ENCODE assay signal across 20 cellular contexts in genomic region chr3:21310891-21311290, GRCh38.
A peak's percentile ranks its signal among the peaks of the same experiment; 100 is the strongest.
DNase-seq lines count a peak whose midpoint lies in the region; ATAC-seq, FAIRE-seq and TF ChIP-seq lines count a peak whose summit lies in the region.
"Had no signal": no experiment of that assay in that cellular context is flagged by ENCODE, and none has a peak within 500 bp of the region (broad histone marks: within the 10 kb centered on the region; RNA-seq: fewer than 3 reads in every experiment).

No MANE protein-coding gene starts in this region.

- peaks cover 17% of the 10 kb centered on the region for H3K9me3 Mint-ChIP-seq in activated T-cell treated with anti-CD3 and anti-CD28 coated beads, Interleukin-2, amount 50 U/mL, for 24 hours
- H3K9me3 Mint-ChIP-seq in GM23338: no peaks in the 10 kb centered on the region
- no peaks in the 10 kb centered on the region for H3K9me3 Mint-ChIP-seq in activated CD8-positive, alpha-beta memory T cell treated with anti-CD3 and anti-CD28 coated beads, Interleukin-2, amount 10 ng/mL, durations not matched to agents 7 days and 5 days (ENCODE audit: low read depth)

- no peaks in the 10 kb centered on the region for H3K4me1 ChIP-seq in A549
- H3K4me1 ChIP-seq in GM23338 (ENCODE audit: insufficient read depth): no peaks in the 10 kb centered on the region
- H3K4me1 ChIP-seq: HAP-1 had no signal

- no peak for DNase-seq in A549 (ENCODE audit: low read depth in 1 of 2, low spot score in 1 of 2)
- peak; percentile 2 for DNase-seq in HCEC 1CT
- peak; percentile 10 for DNase-seq in bronchial epithelial cell (ENCODE audit: low read depth)
- DNase-seq in fibroblast of peridontal ligament (ENCODE audit: extremely low read depth): peak; percentile 15
- no peak for DNase-seq in SW480 (ENCODE audit: low spot score)
- no peak for DNase-seq in activated T-cell treated with anti-CD3 and anti-CD28 coated beads, Interleukin-2, amount 50 U/mL, for 24 hours
- no peak for DNase-seq in GM23338 (ENCODE audit: low spot score)
- no peak for DNase-seq in activated CD8-positive, alpha-beta memory T cell treated with anti-CD3 and anti-CD28 coated beads, Interleukin-2, amount 10 ng/mL, durations not matched to agents 7 days and 5 days
- DNase-seq: C1 segment of cervical spinal cord; Calu3; CD4-positive, alpha-beta memory T cell; COR-L47; DMS53; DMS79 treated with DMSO at 0.1 percent for 48 hours; GF-D8 had no signal

- no peaks in the 10 kb centered on the region for H3K4me1 Mint-ChIP-seq in activated T-cell treated with anti-CD3 and anti-CD28 coated beads, Interleukin-2, amount 50 U/mL, for 24 hours (ENCODE audit: low read depth)
- H3K4me1 Mint-ChIP-seq in GM23338: no peaks in the 10 kb centered on the region
- no peaks in the 10 kb centered on the region for H3K4me1 Mint-ChIP-seq in activated CD8-positive, alpha-beta memory T cell treated with anti-CD3 and anti-CD28 coated beads, Interleukin-2, amount 10 ng/mL, durations not matched to agents 7 days and 5 days
- H3K4me1 Mint-ChIP-seq: CD4-positive, alpha-beta memory T cell had no signal

- no peaks in the 10 kb centered on the region for H3K36me3 Mint-ChIP-seq in activated T-cell treated with anti-CD3 and anti-CD28 coated beads, Interleukin-2, amount 50 U/mL, for 24 hours (ENCODE audit: low read depth)
- H3K36me3 Mint-ChIP-seq in GM23338 (ENCODE audit: low read depth): no peaks in the 10 kb centered on the region
- no peaks in the 10 kb centered on the region for H3K36me3 Mint-ChIP-seq in activated CD8-positive, alpha-beta memory T cell treated with anti-CD3 and anti-CD28 coated beads, Interleukin-2, amount 10 ng/mL, durations not matched to agents 7 days and 5 days
- H3K36me3 Mint-ChIP-seq: CD4-positive, alpha-beta memory T cell had no signal

- H3K4me2 ChIP-seq in A549 (no peak overlapping the region), GM23338 (no peak overlapping the region)

- no peak overlapping the region for H3K4me3 Mint-ChIP-seq in activated T-cell treated with anti-CD3 and anti-CD28 coated beads, Interleukin-2, amount 50 U/mL, for 24 hours
- no peak overlapping the region for H3K4me3 Mint-ChIP-seq in GM23338
- no peak overlapping the region for H3K4me3 Mint-ChIP-seq in activated CD8-positive, alpha-beta memory T cell treated with anti-CD3 and anti-CD28 coated beads, Interleukin-2, amount 10 ng/mL, durations not matched to agents 7 days and 5 days

- H3K36me3 ChIP-seq in bronchial epithelial cell (ENCODE audit: control insufficient read depth, insufficient read depth, low read length): no peaks in the 10 kb centered on the region
- H3K36me3 ChIP-seq in GM23338 (ENCODE audit: insufficient read depth): no peaks in the 10 kb centered on the region
- H3K36me3 ChIP-seq: HAP-1 had no signal

- H3K4me3 ChIP-seq in A549: no peak overlapping the region
- H3K4me3 ChIP-seq in bronchial epithelial cell (ENCODE audit: low read depth, low read length): no peak overlapping the region
- H3K4me3 ChIP-seq in GM23338: no peak overlapping the region
- H3K4me3 ChIP-seq: HAP-1 had no signal

- FAIRE-seq in A549 (lab: Jason Lieb, UNC): no peak
- FAIRE-seq in bronchial epithelial cell (lab: Jason Lieb, UNC): no peak
- FAIRE-seq: GM12891, GM18507, H54 had no signal

- CTCF ChIA-PET in A549 (lab: Yijun Ruan, JAX): no interaction called here
- CTCF ChIA-PET in activated CD8-positive, alpha-beta memory T cell treated with anti-CD3 and anti-CD28 coated beads, Interleukin-2, amount 10 ng/mL, durations not matched to agents 7 days and 5 days (lab: Charles Lee): no interaction called here

- TF ChIP-seq CTCF in A549 (IDR thresholded peaks at IDR 0.05): no peak
- no peak for TF ChIP-seq CTCF in bronchial epithelial cell (IDR thresholded peaks at IDR 0.05; ENCODE audit: insufficient read depth, low read length, severe bottlenecking)
- no peak for TF ChIP-seq CTCF in GM23338 (conservative IDR thresholded peaks at IDR 0.05; ENCODE audit: low read depth in 2 of 2)

- H3K9me3 ChIP-seq in A549: no peaks in the 10 kb centered on the region
- H3K9me3 ChIP-seq: HAP-1 had no signal

- H3K27ac ChIP-seq in A549 (no peak overlapping the region), GM23338 (ENCODE audit: low read depth) (no peak overlapping the region)
- H3K27ac ChIP-seq: 22Rv1 had no signal

- H3K27ac Mint-ChIP-seq in activated T-cell treated with anti-CD3 and anti-CD28 coated beads, Interleukin-2, amount 50 U/mL, for 24 hours: no peak overlapping the region
- no peak overlapping the region for H3K27ac Mint-ChIP-seq in GM23338
- H3K27ac Mint-ChIP-seq in activated CD8-positive, alpha-beta memory T cell treated with anti-CD3 and anti-CD28 coated beads, Interleukin-2, amount 10 ng/mL, durations not matched to agents 7 days and 5 days: no peak overlapping the region
- H3K27ac Mint-ChIP-seq: CD4-positive, alpha-beta memory T cell had no signal

- TF ChIP-seq EP300 in A549 (IDR thresholded peaks at IDR 0.05): no peak

- ATAC-seq in A549 (no peak), GM23338 (no peak)
- ATAC-seq in activated CD8-positive, alpha-beta memory T cell treated with anti-CD3 and anti-CD28 coated beads, Interleukin-2, amount 10 ng/mL, durations not matched to agents 7 days and 5 days: no peak

- no peak overlapping the region for H2AFZ ChIP-seq in GM23338

- H3K9me2 ChIP-seq in GM23338 (ENCODE audit: insufficient read depth): peaks cover 2% of the 10 kb centered on the region; the same call in 1 of the 2 replicates

- 3% methylated on average over 1 of the region's 1 CpG for WGBS in A549 (ENCODE audit: missing lambda C conversion rate)

- H3K79me2 ChIP-seq in GM23338 (replicated peaks; ENCODE audit: insufficient read depth): no peaks in the 10 kb centered on the region

- H3K27me3 ChIP-seq in bronchial epithelial cell (ENCODE audit: control insufficient read depth, insufficient read depth, low read length): no peaks in the 10 kb centered on the region
- H3K27me3 ChIP-seq in GM23338 (ENCODE audit: insufficient read depth): no peaks in the 10 kb centered on the region

- H4K20me1 ChIP-seq in GM23338 (replicated peaks; ENCODE audit: insufficient read depth): no peaks in the 10 kb centered on the region

- POLR2A ChIA-PET in A549 (lab: Yijun Ruan, JAX): no interaction called here

- TF ChIP-seq POLR2A in A549 (IDR thresholded peaks at IDR 0.05; ENCODE audit: low read length): no peak

- no peaks in the 10 kb centered on the region for H3F3A ChIP-seq in GM23338 (replicated peaks; ENCODE audit: low read depth)

- no peak for TF ChIP-seq RAD21 in A549 (conservative IDR thresholded peaks at IDR 0.05 in 1 of 2, IDR thresholded peaks at IDR 0.05 in 1 of 2)

- no peaks in the 10 kb centered on the region for H3K27me3 Mint-ChIP-seq in activated T-cell treated with anti-CD3 and anti-CD28 coated beads, Interleukin-2, amount 50 U/mL, for 24 hours
- peaks cover 3% of the 10 kb centered on the region for H3K27me3 Mint-ChIP-seq in GM23338 (ENCODE audit: insufficient read depth, low read depth, poor library complexity)
- no peaks in the 10 kb centered on the region for H3K27me3 Mint-ChIP-seq in activated CD8-positive, alpha-beta memory T cell treated with anti-CD3 and anti-CD28 coated beads, Interleukin-2, amount 10 ng/mL, durations not matched to agents 7 days and 5 days
- H3K27me3 Mint-ChIP-seq: CD4-positive, alpha-beta memory T cell had no signal

TF ChIP-seq in A549, 52 proteins besides CTCF, POLR2A, EP300 and RAD21:
- TF ChIP-seq FOXS1 (CRISPR knock-in tag; IDR thresholded peaks at IDR 0.05): no peak
- TF ChIP-seq FOSL2 (IDR thresholded peaks at IDR 0.05): no peak
- peak; percentile 33; the same call in 1 of the 2 replicates for TF ChIP-seq FOSL2 (CRISPR knock-in tag; IDR thresholded peaks at IDR 0.05)
- peak; percentile 28 for TF ChIP-seq MAFK (IDR thresholded peaks at IDR 0.05; ENCODE audit: partially characterized antibody)

Comparison
In these comparisons a context has a peak if more than half of its experiments do, and no peak if none do; other contexts are left out.
1. DNase-seq: peak in HCEC 1CT (single experiment), bronchial epithelial cell (single experiment) and fibroblast of peridontal ligament (single experiment); none in A549 (0 of 2), SW480 (single experiment), activated T-cell treated with anti-CD3 and anti-CD28 coated beads, Interleukin-2, amount 50 U/mL, for 24 hours (single experiment), GM23338 (single experiment) and activated CD8-positive, alpha-beta memory T cell treated with anti-CD3 and anti-CD28 coated beads, Interleukin-2, amount 10 ng/mL, durations not matched to agents 7 days and 5 days (single experiment).